In the genomic region with DNA sequence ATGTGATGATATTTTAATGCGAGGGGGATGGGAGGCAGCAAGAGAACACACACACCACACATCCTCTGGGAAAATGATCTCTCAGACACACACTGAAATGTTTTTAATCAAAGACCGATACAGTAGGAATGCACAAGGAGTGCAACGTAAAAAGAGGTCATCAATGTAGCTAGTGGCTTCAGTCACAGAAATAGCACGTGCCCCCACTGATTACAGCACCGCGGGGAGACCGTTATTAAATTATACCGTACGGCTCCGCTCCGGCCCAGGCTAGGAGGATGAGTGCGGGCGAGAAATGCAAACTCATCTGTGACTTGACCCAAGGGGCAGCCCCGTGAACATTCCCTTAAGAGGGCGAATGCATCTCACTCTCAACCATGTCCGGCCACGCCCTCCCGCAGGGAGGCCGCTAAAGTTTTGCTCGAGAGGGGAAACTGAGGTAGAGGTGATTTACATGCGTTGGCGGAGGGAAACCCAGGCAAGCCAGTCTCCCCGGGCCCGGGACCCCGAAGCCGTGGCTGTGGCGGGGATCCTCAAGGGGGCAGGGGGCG, we compare ENCODE assay signal across 8 cellular contexts.
DNase-seq lines count a peak whose midpoint lies in the region; ATAC-seq lines count a peak whose summit lies in the region.

No MANE protein-coding gene starts in this region.

- peak overlapping the region; percentile 91 for H3K27ac ChIP-seq in layer of hippocampus (ENCODE audit: low read depth, low read length)

- H3K27ac Mint-ChIP-seq in central memory CD8-positive, alpha-beta T cell (ENCODE audit: low read depth): peak overlapping the region; percentile 92

- no peaks in the 10 kb centered on the region for H3K9me3 Mint-ChIP-seq in central memory CD8-positive, alpha-beta T cell

- peak; percentile 50 for DNase-seq in AG20443 (ENCODE audit: low spot score)
- peak; percentile 46 for DNase-seq in SW480 (ENCODE audit: low spot score)
- DNase-seq in central memory CD8-positive, alpha-beta T cell (ENCODE audit: low spot score in 2 of 2): no peak
- peak; percentile 18 for DNase-seq in stimulated activated CD4-positive, alpha-beta T cell treated with anti-CD3 and anti-CD28 coated beads, Interleukin-2, amount 100 ng/mL, for 4 hours (ENCODE audit: low read depth)
- no peak for DNase-seq in HuH-7.5 (ENCODE audit: low spot score)

- no peaks in the 10 kb centered on the region for H3K27me3 ChIP-seq in layer of hippocampus (ENCODE audit: control insufficient read depth, insufficient read depth, low read length)

- peaks cover 19% of the 10 kb centered on the region for H3K36me3 Mint-ChIP-seq in central memory CD8-positive, alpha-beta T cell (ENCODE audit: insufficient read depth)

- peak; percentile 36 for ATAC-seq in GM18870 (IDR thresholded peaks at IDR 0.05; ENCODE audit: unreplicated experiment)
- ATAC-seq in HG03103 (IDR thresholded peaks at IDR 0.05; ENCODE audit: low read depth, unreplicated experiment): peak; percentile 26
- ATAC-seq in central memory CD8-positive, alpha-beta T cell (replicated peaks; ENCODE audit: extremely low read depth, poor library complexity, severe bottlenecking): peak; percentile 34

- peaks cover 53% of the 10 kb centered on the region for H3K4me1 Mint-ChIP-seq in central memory CD8-positive, alpha-beta T cell

- H3K4me3 Mint-ChIP-seq in central memory CD8-positive, alpha-beta T cell: peak overlapping the region; percentile 82

- no peaks in the 10 kb centered on the region for H3K27me3 Mint-ChIP-seq in central memory CD8-positive, alpha-beta T cell

Comparison
In these comparisons a context has a peak if more than half of its experiments do, and no peak if none do; other contexts are left out.
1. DNase-seq: peak in AG20443 (single experiment), SW480 (single experiment) and stimulated activated CD4-positive, alpha-beta T cell treated with anti-CD3 and anti-CD28 coated beads, Interleukin-2, amount 100 ng/mL, for 4 hours (single experiment); none in central memory CD8-positive, alpha-beta T cell (0 of 2) and HuH-7.5 (single experiment).
2. Peak in every context shown above with its lines, with median percentiles within 50 percentile points of each other: ATAC-seq.